Comparison of ENCODE assay signal across 37 cellular contexts in genomic region chr2:15447381-15447780, GRCh38.
"Had no signal": no experiment of that assay in that cellular context is flagged by ENCODE, and none has a peak within 500 bp of the region (broad histone marks: within the 10 kb centered on the region; RNA-seq: fewer than 3 reads in every experiment).

No MANE protein-coding gene starts in this region.

- H3K4me1 ChIP-seq: ascending aorta had no signal

- H3K27ac Mint-ChIP-seq: activated B cell treated with CpG ODN at 0.5 μM for 24 hours; activated CD4-positive, alpha-beta memory T cell treated with anti-CD3 and anti-CD28 coated beads for 36 hours; activated CD4-positive, alpha-beta T cell treated with anti-CD3 and anti-CD28 coated beads, Interleukin-2, amount 10 ng/mL, durations not matched to agents 24 days and 14 days; activated CD8-positive, alpha-beta T cell treated with anti-CD3 and anti-CD28 coated beads for 36 hours; activated naive CD4-positive, alpha-beta T cell treated with anti-CD3 and anti-CD28 coated beads, Interleukin-2, amount 10 ng/mL, durations not matched to agents 7 days and 5 days; activated naive CD4-positive, alpha-beta T cell treated with anti-CD3 and anti-CD28 coated beads, Interleukin-2, amount 50 U/mL, for 24 hours; activated naive CD8-positive, alpha-beta T cell; activated naive CD8-positive, alpha-beta T cell treated with anti-CD3 and anti-CD28 coated beads, Interleukin-2, amount 10 ng/mL, durations not matched to agents 7 days and 5 days; activated naive CD8-positive, alpha-beta T cell treated with anti-CD3 and anti-CD28 coated beads, Interleukin-2, amount 50 U/mL, for 24 hours; activated T-cell treated with anti-CD3 and anti-CD28 coated beads, Interleukin-2, amount 50 U/mL, for 72 hours; activated T-helper 1 cell treated with anti-CD3 and anti-CD28 coated beads, Interleukin-12 subunit alpha, Interleukin-12 subunit beta, Interleukin-2, Interleukin-4 antibody, amounts not matched to agents 30 ng/mL and 10 ng/mL and 1 ng/mL, durations not matched to agents 14 hours and 24 hours and 36 hours; activated T-helper 17 cell treated with anti-CD3 and anti-CD28 coated beads, Interleukin-2, amount 50 U/mL, for 72 hours; T-helper 1 cell treated with Interleukin-12 subunit alpha and Interleukin-12 subunit beta and Interleukin-4 antibody, amounts not matched to agents 30 μg/mL and 1 μg/mL, for 36 hours; T-helper 2 cell treated with Interferon-gamma antibody and Interleukin-4, amounts not matched to agents 5 μg/mL and 100 μg/mL, for 36 hours had no signal

- H3K36me3 ChIP-seq: ascending aorta, cardiac muscle cell had no signal

- H3K9me3 ChIP-seq: ascending aorta had no signal

- DNase-seq: activated B cell treated with CpG ODN at 0.5 μM for 24 hours; activated CD4-positive, alpha-beta memory T cell treated with anti-CD3 and anti-CD28 coated beads for 36 hours; activated CD4-positive, alpha-beta T cell treated with anti-CD3 and anti-CD28 coated beads for 4 hours; activated CD4-positive, alpha-beta T cell treated with anti-CD3 and anti-CD28 coated beads, Interleukin-2, amount 10 ng/mL, durations not matched to agents 24 days and 14 days; activated CD4-positive, alpha-beta T cell treated with anti-CD3 and anti-CD28 coated beads, Interleukin-2, amount 50 U/mL, for 1 hour; activated CD4-positive, alpha-beta T cell treated with anti-CD3 and anti-CD28 coated beads, Interleukin-2, amount 50 U/mL, for 4 hours; activated CD4-positive, CD25-positive, alpha-beta regulatory T cell treated with anti-CD3 and anti-CD28 coated beads, Interleukin-2, amount 50 U/mL, for 72 hours; activated CD8-positive, alpha-beta memory T cell treated with anti-CD3 and anti-CD28 coated beads, Interleukin-2, amount 50 U/mL, for 4 hours; activated CD8-positive, alpha-beta T cell treated with anti-CD3 and anti-CD28 coated beads for 36 hours; activated effector memory CD4-positive, alpha-beta T cell treated with anti-CD3 and anti-CD28 coated beads, Interleukin-2, amount 50 U/mL, for 16 hours; activated gamma-delta T cell treated with Interleukin-2 at 50 U/mL for 16 hours; activated naive CD4-positive, alpha-beta T cell treated with anti-CD3 and anti-CD28 coated beads, Interleukin-2, amount 10 ng/mL, durations not matched to agents 7 days and 5 days; activated naive CD4-positive, alpha-beta T cell treated with Interleukin-2 at 50 U/mL for 16 hours; activated naive CD8-positive, alpha-beta T cell treated with anti-CD3 and anti-CD28 coated beads, Interleukin-2, amount 10 ng/mL, durations not matched to agents 7 days and 5 days; activated naive CD8-positive, alpha-beta T cell treated with anti-CD3 and anti-CD28 coated beads, Interleukin-2, amount 50 U/mL, for 24 hours; activated T-cell treated with anti-CD3 and anti-CD28 coated beads for 4 hours; activated T-cell treated with anti-CD3 and anti-CD28 coated beads, Interleukin-2, amount 50 U/mL, for 1 hour; activated T-cell treated with anti-CD3 and anti-CD28 coated beads, Interleukin-2, amount 50 U/mL, for 4 hours; activated T-cell treated with anti-CD3 and anti-CD28 coated beads, Interleukin-2, amount 50 U/mL, for 72 hours; amygdala; anterior cingulate cortex; caudate nucleus; SW 1271; T-helper 1 cell; T-helper 2 cell; T-helper 9 cell had no signal

- H3K4me3 ChIP-seq: ascending aorta, cardiac muscle cell had no signal

- H3K27me3 Mint-ChIP-seq: activated B cell treated with CpG ODN at 0.5 μM for 24 hours; activated CD4-positive, alpha-beta memory T cell treated with anti-CD3 and anti-CD28 coated beads for 36 hours; activated CD4-positive, alpha-beta T cell treated with anti-CD3 and anti-CD28 coated beads, Interleukin-2, amount 10 ng/mL, durations not matched to agents 24 days and 14 days; activated CD8-positive, alpha-beta T cell treated with anti-CD3 and anti-CD28 coated beads for 36 hours; activated naive CD4-positive, alpha-beta T cell treated with anti-CD3 and anti-CD28 coated beads, Interleukin-2, amount 10 ng/mL, durations not matched to agents 7 days and 5 days; activated naive CD4-positive, alpha-beta T cell treated with anti-CD3 and anti-CD28 coated beads, Interleukin-2, amount 50 U/mL, for 24 hours; activated naive CD8-positive, alpha-beta T cell; activated naive CD8-positive, alpha-beta T cell treated with anti-CD3 and anti-CD28 coated beads, Interleukin-2, amount 10 ng/mL, durations not matched to agents 7 days and 5 days; activated naive CD8-positive, alpha-beta T cell treated with anti-CD3 and anti-CD28 coated beads, Interleukin-2, amount 50 U/mL, for 24 hours; activated T-helper 17 cell treated with anti-CD3 and anti-CD28 coated beads, Interleukin-2, amount 50 U/mL, for 72 hours; brain; central memory CD8-positive, alpha-beta T cell had no signal

- ATAC-seq: activated CD8-positive, alpha-beta T cell treated with anti-CD3 and anti-CD28 coated beads for 36 hours; activated naive CD8-positive, alpha-beta T cell treated with anti-CD3 and anti-CD28 coated beads, Interleukin-2, amount 50 U/mL, for 24 hours; activated T-cell treated with anti-CD3 and anti-CD28 coated beads, Interleukin-2, amount 50 U/mL, for 4 hours; activated T-cell treated with anti-CD3 and anti-CD28 coated beads, Interleukin-2, amount 50 U/mL, for 72 hours; activated T-helper 17 cell treated with anti-CD3 and anti-CD28 coated beads, Interleukin-2, amount 50 U/mL, for 72 hours had no signal

- H3K27ac ChIP-seq: ascending aorta, VCaP had no signal

- H3K27me3 ChIP-seq: ascending aorta, cardiac muscle cell had no signal

- H3K4me3 Mint-ChIP-seq: activated B cell treated with CpG ODN at 0.5 μM for 24 hours; activated CD4-positive, alpha-beta memory T cell treated with anti-CD3 and anti-CD28 coated beads for 36 hours; activated CD4-positive, alpha-beta T cell treated with anti-CD3 and anti-CD28 coated beads, Interleukin-2, amount 10 ng/mL, durations not matched to agents 24 days and 14 days; activated CD8-positive, alpha-beta T cell treated with anti-CD3 and anti-CD28 coated beads for 36 hours; activated naive CD4-positive, alpha-beta T cell treated with anti-CD3 and anti-CD28 coated beads, Interleukin-2, amount 10 ng/mL, durations not matched to agents 7 days and 5 days; activated naive CD4-positive, alpha-beta T cell treated with anti-CD3 and anti-CD28 coated beads, Interleukin-2, amount 50 U/mL, for 24 hours; activated naive CD8-positive, alpha-beta T cell; activated naive CD8-positive, alpha-beta T cell treated with anti-CD3 and anti-CD28 coated beads, Interleukin-2, amount 10 ng/mL, durations not matched to agents 7 days and 5 days; activated naive CD8-positive, alpha-beta T cell treated with anti-CD3 and anti-CD28 coated beads, Interleukin-2, amount 50 U/mL, for 24 hours; activated T-cell treated with anti-CD3 and anti-CD28 coated beads, Interleukin-2, amount 50 U/mL, for 4 hours; activated T-cell treated with anti-CD3 and anti-CD28 coated beads, Interleukin-2, amount 50 U/mL, for 72 hours; activated T-helper 1 cell treated with anti-CD3 and anti-CD28 coated beads, Interleukin-12 subunit alpha, Interleukin-12 subunit beta, Interleukin-2, Interleukin-4 antibody, amounts not matched to agents 30 ng/mL and 10 ng/mL and 1 ng/mL, durations not matched to agents 14 hours and 24 hours and 36 hours; activated T-helper 17 cell treated with anti-CD3 and anti-CD28 coated beads, Interleukin-2, amount 50 U/mL, for 72 hours; brain; central memory CD8-positive, alpha-beta T cell; T-helper 1 cell treated with Interleukin-12 subunit alpha and Interleukin-12 subunit beta and Interleukin-4 antibody, amounts not matched to agents 30 μg/mL and 1 μg/mL, for 36 hours; T-helper 2 cell treated with Interferon-gamma antibody and Interleukin-4, amounts not matched to agents 5 μg/mL and 100 μg/mL, for 36 hours had no signal

- H3K9me3 Mint-ChIP-seq: activated CD4-positive, alpha-beta T cell treated with anti-CD3 and anti-CD28 coated beads, Interleukin-2, amount 10 ng/mL, durations not matched to agents 24 days and 14 days; activated naive CD4-positive, alpha-beta T cell treated with anti-CD3 and anti-CD28 coated beads, Interleukin-2, amount 10 ng/mL, durations not matched to agents 7 days and 5 days; activated T-helper 17 cell treated with anti-CD3 and anti-CD28 coated beads, Interleukin-2, amount 50 U/mL, for 72 hours; central memory CD8-positive, alpha-beta T cell had no signal

- H3K4me1 Mint-ChIP-seq: activated B cell treated with CpG ODN at 0.5 μM for 24 hours; activated CD4-positive, alpha-beta T cell treated with anti-CD3 and anti-CD28 coated beads, Interleukin-2, amount 10 ng/mL, durations not matched to agents 24 days and 14 days; activated naive CD4-positive, alpha-beta T cell treated with anti-CD3 and anti-CD28 coated beads, Interleukin-2, amount 10 ng/mL, durations not matched to agents 7 days and 5 days; activated naive CD8-positive, alpha-beta T cell treated with anti-CD3 and anti-CD28 coated beads, Interleukin-2, amount 10 ng/mL, durations not matched to agents 7 days and 5 days; activated naive CD8-positive, alpha-beta T cell treated with anti-CD3 and anti-CD28 coated beads, Interleukin-2, amount 50 U/mL, for 24 hours; central memory CD8-positive, alpha-beta T cell had no signal
